In genomic region chr14:36520601-36521525, GRCh38 we compare ENCODE assay signal across 8 cellular contexts. TPM values are rescaled to one million over a fixed set of nuclear protein-coding genes. Genes with fewer than 3 reads are reported as not detected.
DNase-seq lines count a peak whose midpoint lies in the region; ATAC-seq and TF ChIP-seq lines count a peak whose summit lies in the region.

No MANE protein-coding gene starts in this region.

- H3K27ac ChIP-seq in left ventricle myocardium inferior (replicated peaks) (no peak overlapping the region), thoracic aorta (no peak overlapping the region)

- ATAC-seq in thoracic aorta (ENCODE audit: insufficient number of reproducible peaks, low FRiP score, low read depth) = no peak
- no peak for ATAC-seq in HG02610 (IDR thresholded peaks at IDR 0.05; ENCODE audit: unreplicated experiment)

- H3K27me3 ChIP-seq in left ventricle myocardium inferior (ENCODE audit: low read depth) = peaks cover 100% of the 10 kb centered on the region
- peaks cover 29% of the 10 kb centered on the region for H3K27me3 ChIP-seq in thoracic aorta (replicated peaks; ENCODE audit: insufficient read depth)

- H3K9me3 ChIP-seq in left ventricle myocardium inferior (replicated peaks) = no peaks in the 10 kb centered on the region
- no peaks in the 10 kb centered on the region for H3K9me3 ChIP-seq in thoracic aorta

- TF ChIP-seq CTCF in left ventricle myocardium inferior (IDR thresholded peaks at IDR 0.05; ENCODE audit: borderline replicate concordance) (peak; percentile 29), thoracic aorta (IDR thresholded peaks at IDR 0.05) (no peak)

- H3K36me3 ChIP-seq in left ventricle myocardium inferior (no peaks in the 10 kb centered on the region), thoracic aorta (no peaks in the 10 kb centered on the region)

- DNase-seq in D341Med (ENCODE audit: low spot score) (peak; percentile 71), HS-27A (ENCODE audit: low read depth) (peak; percentile 20), SK-N-DZ (ENCODE audit: low spot score) (peak; percentile 10), left ventricle myocardium inferior (no peak), thoracic aorta (ENCODE audit: low spot score) (no peak), NAMALWA (ENCODE audit: low spot score) (no peak), activated gamma-delta T cell treated with Interleukin-2 at 50 U/mL for 16 hours (no peak)

- intact Hi-C loops in left ventricle myocardium inferior (cut with micrococcal nuclease) = no loop called here

- H3K4me1 ChIP-seq in left ventricle myocardium inferior = peaks cover 63% of the 10 kb centered on the region
- H3K4me1 ChIP-seq in thoracic aorta (ENCODE audit: control insufficient read depth in 1 of 2, low read depth in 2 of 2) = peaks cover 24 to 63% of the 10 kb centered on the region in 2 donors

- peak overlapping the region; percentile 55 for H3K4me3 ChIP-seq in left ventricle myocardium inferior
- peak overlapping the region; percentile 66 for H3K4me3 ChIP-seq in thoracic aorta

RNA-seq across cellular contexts. Expression of gene NKX2-1, which starts 0.8 kb away (rescaled TPM):
- not detected in 2 replicates for polyA plus RNA-seq in SK-N-DZ (2014; cell fraction: cytosol; rRNA removed)
- not detected in 2 replicates for polyA plus RNA-seq in SK-N-DZ (2014; cell fraction: nucleus; rRNA removed)
- total RNA-seq in left ventricle myocardium inferior = not detected
- not detected for total RNA-seq in thoracic aorta

Comparison
In these comparisons a context has a peak if more than half of its experiments do, and no peak if none do; other contexts are left out.
1. DNase-seq: peak in D341Med (single experiment), HS-27A (single experiment) and SK-N-DZ (single experiment); none in left ventricle myocardium inferior (single experiment), thoracic aorta (single experiment), NAMALWA (single experiment) and activated gamma-delta T cell treated with Interleukin-2 at 50 U/mL for 16 hours (single experiment).